1 cellular context compared by ENCODE assay signal in genomic region chr12:62436164-62436503, GRCh38.
TF ChIP-seq lines count a peak whose summit lies in the region.

No MANE protein-coding gene starts in this region.

TF ChIP-seq in HepG2, 621 proteins besides CTCF, POLR2A, EP300 and RAD21 (continued from another document):
- TF ChIP-seq IRF9 (CRISPR knock-in tag; IDR thresholded peaks at IDR 0.05; ENCODE audit: borderline replicate concordance) (no peak), ZNF687 (CRISPR knock-in tag; IDR thresholded peaks at IDR 0.05) (peak; percentile 22), ZNF768 (CRISPR knock-in tag; IDR thresholded peaks at IDR 0.05) (no peak), SETDB1 (CRISPR knock-in tag; IDR thresholded peaks at IDR 0.05; ENCODE audit: borderline replicate concordance) (no peak), CSRNP1 (CRISPR knock-in tag; IDR thresholded peaks at IDR 0.05) (no peak), CREB3 (CRISPR knock-in tag; IDR thresholded peaks at IDR 0.05) (no peak), ZNF713 (CRISPR knock-in tag; IDR thresholded peaks at IDR 0.05) (no peak), ZMYM4 (CRISPR knock-in tag; IDR thresholded peaks at IDR 0.05) (0 out of 2 replicates have a peak, but pooled peaks have one; percentile 31), ZNF362 (CRISPR knock-in tag; IDR thresholded peaks at IDR 0.05; ENCODE audit: borderline replicate concordance) (no peak), MTERF4 (CRISPR knock-in tag; IDR thresholded peaks at IDR 0.05) (no peak), HDAC6 (IDR thresholded peaks at IDR 0.05; ENCODE audit: low read depth, low read length) (no peak), TBX2 (CRISPR knock-in tag; IDR thresholded peaks at IDR 0.05; ENCODE audit: borderline replicate concordance) (0 out of 2 replicates have a peak, but pooled peaks have one; percentile 30), ZNF569 (CRISPR knock-in tag; IDR thresholded peaks at IDR 0.05; ENCODE audit: borderline replicate concordance) (no peak), ZNF556 (CRISPR knock-in tag; IDR thresholded peaks at IDR 0.05; ENCODE audit: borderline replicate concordance) (0 out of 2 replicates have a peak, but pooled peaks have one; percentile 13), GMEB1 (CRISPR knock-in tag; IDR thresholded peaks at IDR 0.05; ENCODE audit: borderline replicate concordance) (no peak), ZNF451 (CRISPR knock-in tag; IDR thresholded peaks at IDR 0.05) (0 out of 2 replicates have a peak, but pooled peaks have one; percentile 52), ZNF292 (CRISPR knock-in tag; IDR thresholded peaks at IDR 0.05; ENCODE audit: borderline replicate concordance, low read depth) (0 out of 2 replicates have a peak, but pooled peaks have one; percentile 14), ATF6 (CRISPR knock-in tag; conservative IDR thresholded peaks at IDR 0.05) (no peak), PLRG1 (conservative IDR thresholded peaks at IDR 0.05) (no peak), TMF1 (CRISPR knock-in tag; IDR thresholded peaks at IDR 0.05; ENCODE audit: low read depth) (no peak), ZFY (CRISPR knock-in tag; IDR thresholded peaks at IDR 0.05) (peak; percentile 8; the same call in 1 of the 2 replicates), MTA1 (CRISPR knock-in tag; IDR thresholded peaks at IDR 0.05; ENCODE audit: borderline replicate concordance) (0 out of 2 replicates have a peak, but pooled peaks have one; percentile 6), MEF2D (CRISPR knock-in tag; IDR thresholded peaks at IDR 0.05) (0 out of 2 replicates have a peak, but pooled peaks have one; percentile 24), HES4 (CRISPR knock-in tag; IDR thresholded peaks at IDR 0.05; ENCODE audit: borderline replicate concordance) (no peak), ZGPAT (CRISPR knock-in tag; IDR thresholded peaks at IDR 0.05) (0 out of 2 replicates have a peak, but pooled peaks have one; percentile 14)
